1 cellular context compared by ENCODE assay signal in the genomic region with DNA sequence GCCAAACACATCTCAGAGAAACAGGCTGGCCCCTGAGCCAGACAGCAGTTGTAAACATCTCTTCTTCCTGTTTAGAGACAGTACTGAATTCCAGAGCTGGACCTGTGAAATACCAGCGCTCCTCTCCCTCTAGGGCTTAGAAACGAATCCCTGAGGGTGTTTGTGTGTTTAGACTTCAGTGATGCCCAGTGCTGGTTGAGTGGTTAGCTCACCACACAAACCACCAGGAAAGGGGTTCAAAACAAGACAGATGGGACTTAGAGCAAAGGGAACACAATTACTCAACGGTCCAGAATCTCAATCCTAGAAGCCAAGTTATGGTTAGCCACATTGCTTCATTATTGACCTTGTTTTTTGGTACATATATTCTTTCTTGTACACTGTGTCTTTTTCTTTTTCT.
TF ChIP-seq lines count a peak whose summit lies in the region.

No MANE protein-coding gene starts in this region.

TF ChIP-seq in GM12878, 131 proteins besides CTCF, POLR2A, EP300 and RAD21 (continued from another document and continues in another):
- TF ChIP-seq, protein P1, sequence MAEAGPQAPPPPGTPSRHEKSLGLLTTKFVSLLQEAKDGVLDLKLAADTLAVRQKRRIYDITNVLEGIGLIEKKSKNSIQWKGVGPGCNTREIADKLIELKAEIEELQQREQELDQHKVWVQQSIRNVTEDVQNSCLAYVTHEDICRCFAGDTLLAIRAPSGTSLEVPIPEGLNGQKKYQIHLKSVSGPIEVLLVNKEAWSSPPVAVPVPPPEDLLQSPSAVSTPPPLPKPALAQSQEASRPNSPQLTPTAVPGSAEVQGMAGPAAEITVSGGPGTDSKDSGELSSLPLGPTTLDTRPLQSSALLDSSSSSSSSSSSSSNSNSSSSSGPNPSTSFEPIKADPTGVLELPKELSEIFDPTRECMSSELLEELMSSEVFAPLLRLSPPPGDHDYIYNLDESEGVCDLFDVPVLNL (IDR thresholded peaks at IDR 0.05; ENCODE audit: low read depth, low read length): no peak
- TF ChIP-seq NR2C1 (IDR thresholded peaks at IDR 0.05): no peak
- no peak for TF ChIP-seq WRNIP1 (IDR thresholded peaks at IDR 0.05; ENCODE audit: borderline replicate concordance, low read depth, low read length)
- no peak for TF ChIP-seq POU2F2 (IDR thresholded peaks at IDR 0.05; ENCODE audit: borderline replicate concordance, low read depth, low read length)
- TF ChIP-seq MTA2 (IDR thresholded peaks at IDR 0.05; ENCODE audit: low read depth): peak; percentile 68
- no peak for TF ChIP-seq NBN (IDR thresholded peaks at IDR 0.05)
- TF ChIP-seq TARDBP (IDR thresholded peaks at IDR 0.05; ENCODE audit: borderline replicate concordance): no peak
- TF ChIP-seq, protein P2, sequence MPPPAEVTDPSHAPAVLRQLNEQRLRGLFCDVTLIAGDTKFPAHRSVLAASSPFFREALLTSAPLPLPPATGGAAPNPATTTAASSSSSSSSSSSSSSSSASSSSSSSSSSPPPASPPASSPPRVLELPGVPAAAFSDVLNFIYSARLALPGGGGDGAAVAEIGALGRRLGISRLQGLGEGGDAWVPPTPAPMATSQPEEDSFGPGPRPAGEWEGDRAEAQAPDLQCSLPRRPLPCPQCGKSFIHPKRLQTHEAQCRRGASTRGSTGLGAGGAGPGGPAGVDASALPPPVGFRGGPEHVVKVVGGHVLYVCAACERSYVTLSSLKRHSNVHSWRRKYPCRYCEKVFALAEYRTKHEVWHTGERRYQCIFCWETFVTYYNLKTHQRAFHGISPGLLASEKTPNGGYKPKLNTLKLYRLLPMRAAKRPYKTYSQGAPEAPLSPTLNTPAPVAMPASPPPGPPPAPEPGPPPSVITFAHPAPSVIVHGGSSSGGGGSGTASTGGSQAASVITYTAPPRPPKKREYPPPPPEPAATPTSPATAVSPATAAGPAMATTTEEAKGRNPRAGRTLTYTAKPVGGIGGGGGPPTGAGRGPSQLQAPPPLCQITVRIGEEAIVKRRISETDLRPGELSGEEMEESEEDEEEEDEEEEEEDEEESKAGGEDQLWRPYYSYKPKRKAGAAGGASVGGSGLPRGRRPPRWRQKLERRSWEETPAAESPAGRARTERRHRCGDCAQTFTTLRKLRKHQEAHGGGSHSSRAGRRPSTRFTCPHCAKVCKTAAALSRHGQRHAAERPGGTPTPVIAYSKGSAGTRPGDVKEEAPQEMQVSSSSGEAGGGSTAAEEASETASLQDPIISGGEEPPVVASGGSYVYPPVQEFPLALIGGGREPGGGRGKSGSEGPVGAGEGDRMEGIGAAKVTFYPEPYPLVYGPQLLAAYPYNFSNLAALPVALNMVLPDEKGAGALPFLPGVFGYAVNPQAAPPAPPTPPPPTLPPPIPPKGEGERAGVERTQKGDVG (CRISPR knock-in tag; IDR thresholded peaks at IDR 0.05): no peak
- TF ChIP-seq, protein P3, sequence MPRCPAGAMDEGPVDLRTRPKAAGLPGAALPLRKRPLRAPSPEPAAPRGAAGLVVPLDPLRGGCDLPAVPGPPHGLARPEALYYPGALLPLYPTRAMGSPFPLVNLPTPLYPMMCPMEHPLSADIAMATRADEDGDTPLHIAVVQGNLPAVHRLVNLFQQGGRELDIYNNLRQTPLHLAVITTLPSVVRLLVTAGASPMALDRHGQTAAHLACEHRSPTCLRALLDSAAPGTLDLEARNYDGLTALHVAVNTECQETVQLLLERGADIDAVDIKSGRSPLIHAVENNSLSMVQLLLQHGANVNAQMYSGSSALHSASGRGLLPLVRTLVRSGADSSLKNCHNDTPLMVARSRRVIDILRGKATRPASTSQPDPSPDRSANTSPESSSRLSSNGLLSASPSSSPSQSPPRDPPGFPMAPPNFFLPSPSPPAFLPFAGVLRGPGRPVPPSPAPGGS (IDR thresholded peaks at IDR 0.05; ENCODE audit: borderline replicate concordance, insufficient read depth, low read depth, low read length, poor library complexity, severe bottlenecking): peak; percentile 49
- TF ChIP-seq ZSCAN29 (IDR thresholded peaks at IDR 0.05): no peak
- peak; percentile 28; the same call in 1 of the 2 replicates for TF ChIP-seq JUNB (IDR thresholded peaks at IDR 0.05)
- TF ChIP-seq SP1 (IDR thresholded peaks at IDR 0.05; ENCODE audit: low read depth, low read length): peak; percentile 32
- TF ChIP-seq SMC3 (IDR thresholded peaks at IDR 0.05; ENCODE audit: borderline replicate concordance, low read length): peak; percentile 34; the same call in 1 of the 2 replicates
- peak; percentile 98 for TF ChIP-seq RUNX3 (IDR thresholded peaks at IDR 0.05; ENCODE audit: low read length)
- TF ChIP-seq TAF1 (IDR thresholded peaks at IDR 0.05; ENCODE audit: borderline replicate concordance, low read depth, low read length): no peak
- TF ChIP-seq, protein P4, sequence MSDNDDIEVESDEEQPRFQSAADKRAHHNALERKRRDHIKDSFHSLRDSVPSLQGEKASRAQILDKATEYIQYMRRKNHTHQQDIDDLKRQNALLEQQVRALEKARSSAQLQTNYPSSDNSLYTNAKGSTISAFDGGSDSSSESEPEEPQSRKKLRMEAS (IDR thresholded peaks at IDR 0.05; ENCODE audit: low read depth, low read length): no peak
- TF ChIP-seq, protein P5, sequence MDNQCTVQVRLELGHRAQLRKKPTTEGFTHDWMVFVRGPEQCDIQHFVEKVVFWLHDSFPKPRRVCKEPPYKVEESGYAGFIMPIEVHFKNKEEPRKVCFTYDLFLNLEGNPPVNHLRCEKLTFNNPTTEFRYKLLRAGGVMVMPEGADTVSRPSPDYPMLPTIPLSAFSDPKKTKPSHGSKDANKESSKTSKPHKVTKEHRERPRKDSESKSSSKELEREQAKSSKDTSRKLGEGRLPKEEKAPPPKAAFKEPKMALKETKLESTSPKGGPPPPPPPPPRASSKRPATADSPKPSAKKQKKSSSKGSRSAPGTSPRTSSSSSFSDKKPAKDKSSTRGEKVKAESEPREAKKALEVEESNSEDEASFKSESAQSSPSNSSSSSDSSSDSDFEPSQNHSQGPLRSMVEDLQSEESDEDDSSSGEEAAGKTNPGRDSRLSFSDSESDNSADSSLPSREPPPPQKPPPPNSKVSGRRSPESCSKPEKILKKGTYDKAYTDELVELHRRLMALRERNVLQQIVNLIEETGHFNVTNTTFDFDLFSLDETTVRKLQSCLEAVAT (IDR thresholded peaks at IDR 0.05): no peak
- no peak for TF ChIP-seq SIX5 (IDR thresholded peaks at IDR 0.05; ENCODE audit: low read depth, low read length, severe bottlenecking)
- TF ChIP-seq NR2F1 (conservative IDR thresholded peaks at IDR 0.05): 0 out of 2 replicates have a peak, but pooled peaks have one; percentile 10
- no peak for TF ChIP-seq SRF (IDR thresholded peaks at IDR 0.05; ENCODE audit: low read depth in 2 of 2, low read length in 2 of 2)
- TF ChIP-seq ZNF622 (IDR thresholded peaks at IDR 0.05): no peak
- TF ChIP-seq DPF2 (IDR thresholded peaks at IDR 0.05): peak; percentile 46; the same call in 1 of the 2 replicates
- peak; percentile 17; the same call in 1 of the 2 replicates for TF ChIP-seq ZNF217 (IDR thresholded peaks at IDR 0.05)
- TF ChIP-seq, protein P6, sequence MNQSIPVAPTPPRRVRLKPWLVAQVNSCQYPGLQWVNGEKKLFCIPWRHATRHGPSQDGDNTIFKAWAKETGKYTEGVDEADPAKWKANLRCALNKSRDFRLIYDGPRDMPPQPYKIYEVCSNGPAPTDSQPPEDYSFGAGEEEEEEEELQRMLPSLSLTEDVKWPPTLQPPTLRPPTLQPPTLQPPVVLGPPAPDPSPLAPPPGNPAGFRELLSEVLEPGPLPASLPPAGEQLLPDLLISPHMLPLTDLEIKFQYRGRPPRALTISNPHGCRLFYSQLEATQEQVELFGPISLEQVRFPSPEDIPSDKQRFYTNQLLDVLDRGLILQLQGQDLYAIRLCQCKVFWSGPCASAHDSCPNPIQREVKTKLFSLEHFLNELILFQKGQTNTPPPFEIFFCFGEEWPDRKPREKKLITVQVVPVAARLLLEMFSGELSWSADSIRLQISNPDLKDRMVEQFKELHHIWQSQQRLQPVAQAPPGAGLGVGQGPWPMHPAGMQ (IDR thresholded peaks at IDR 0.05; ENCODE audit: borderline replicate concordance): no peak
- peak; percentile 86 for TF ChIP-seq NFIC (IDR thresholded peaks at IDR 0.05; ENCODE audit: low read depth, low read length)
- TF ChIP-seq RELA (IDR thresholded peaks at IDR 0.05; ENCODE audit: borderline replicate concordance, partially characterized antibody): no peak
- TF ChIP-seq CBX5 (IDR thresholded peaks at IDR 0.05; ENCODE audit: low read depth): peak; percentile 61
- peak; percentile 62; the same call in 1 of the 2 replicates for TF ChIP-seq ZBED1 (IDR thresholded peaks at IDR 0.05; ENCODE audit: borderline replicate concordance)
- TF ChIP-seq, protein P7, sequence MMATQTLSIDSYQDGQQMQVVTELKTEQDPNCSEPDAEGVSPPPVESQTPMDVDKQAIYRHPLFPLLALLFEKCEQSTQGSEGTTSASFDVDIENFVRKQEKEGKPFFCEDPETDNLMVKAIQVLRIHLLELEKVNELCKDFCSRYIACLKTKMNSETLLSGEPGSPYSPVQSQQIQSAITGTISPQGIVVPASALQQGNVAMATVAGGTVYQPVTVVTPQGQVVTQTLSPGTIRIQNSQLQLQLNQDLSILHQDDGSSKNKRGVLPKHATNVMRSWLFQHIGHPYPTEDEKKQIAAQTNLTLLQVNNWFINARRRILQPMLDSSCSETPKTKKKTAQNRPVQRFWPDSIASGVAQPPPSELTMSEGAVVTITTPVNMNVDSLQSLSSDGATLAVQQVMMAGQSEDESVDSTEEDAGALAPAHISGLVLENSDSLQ (IDR thresholded peaks at IDR 0.05): no peak
- 0 out of 2 replicates have a peak, but pooled peaks have one; percentile 28 for TF ChIP-seq MEF2A (IDR thresholded peaks at IDR 0.05; ENCODE audit: insufficient read depth, low read depth, low read length)
- TF ChIP-seq TCF3 (IDR thresholded peaks at IDR 0.05; ENCODE audit: borderline replicate concordance, insufficient read depth, low read depth, low read length): 0 out of 2 replicates have a peak, but pooled peaks have one; percentile 55
- TF ChIP-seq IRF4 (IDR thresholded peaks at IDR 0.05; ENCODE audit: low read depth, low read length): 0 out of 2 replicates have a peak, but pooled peaks have one; percentile 28
- peak; percentile 71 for TF ChIP-seq BCL11A (IDR thresholded peaks at IDR 0.05; ENCODE audit: low read depth, low read length)
- no peak for TF ChIP-seq NFYA (IDR thresholded peaks at IDR 0.05; ENCODE audit: borderline replicate concordance, low read depth, low read length)
- peak; percentile 88 for TF ChIP-seq EED (IDR thresholded peaks at IDR 0.05; ENCODE audit: low read depth)
- TF ChIP-seq, protein P8, sequence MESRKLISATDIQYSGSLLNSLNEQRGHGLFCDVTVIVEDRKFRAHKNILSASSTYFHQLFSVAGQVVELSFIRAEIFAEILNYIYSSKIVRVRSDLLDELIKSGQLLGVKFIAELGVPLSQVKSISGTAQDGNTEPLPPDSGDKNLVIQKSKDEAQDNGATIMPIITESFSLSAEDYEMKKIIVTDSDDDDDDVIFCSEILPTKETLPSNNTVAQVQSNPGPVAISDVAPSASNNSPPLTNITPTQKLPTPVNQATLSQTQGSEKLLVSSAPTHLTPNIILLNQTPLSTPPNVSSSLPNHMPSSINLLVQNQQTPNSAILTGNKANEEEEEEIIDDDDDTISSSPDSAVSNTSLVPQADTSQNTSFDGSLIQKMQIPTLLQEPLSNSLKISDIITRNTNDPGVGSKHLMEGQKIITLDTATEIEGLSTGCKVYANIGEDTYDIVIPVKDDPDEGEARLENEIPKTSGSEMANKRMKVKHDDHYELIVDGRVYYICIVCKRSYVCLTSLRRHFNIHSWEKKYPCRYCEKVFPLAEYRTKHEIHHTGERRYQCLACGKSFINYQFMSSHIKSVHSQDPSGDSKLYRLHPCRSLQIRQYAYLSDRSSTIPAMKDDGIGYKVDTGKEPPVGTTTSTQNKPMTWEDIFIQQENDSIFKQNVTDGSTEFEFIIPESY (IDR thresholded peaks at IDR 0.05): no peak
- TF ChIP-seq, protein P9, sequence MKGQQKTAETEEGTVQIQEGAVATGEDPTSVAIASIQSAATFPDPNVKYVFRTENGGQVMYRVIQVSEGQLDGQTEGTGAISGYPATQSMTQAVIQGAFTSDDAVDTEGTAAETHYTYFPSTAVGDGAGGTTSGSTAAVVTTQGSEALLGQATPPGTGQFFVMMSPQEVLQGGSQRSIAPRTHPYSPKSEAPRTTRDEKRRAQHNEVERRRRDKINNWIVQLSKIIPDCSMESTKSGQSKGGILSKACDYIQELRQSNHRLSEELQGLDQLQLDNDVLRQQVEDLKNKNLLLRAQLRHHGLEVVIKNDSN (IDR thresholded peaks at IDR 0.05; ENCODE audit: borderline replicate concordance, extremely low read length, insufficient read depth, low read depth, low read length): no peak
- TF ChIP-seq, protein P10, sequence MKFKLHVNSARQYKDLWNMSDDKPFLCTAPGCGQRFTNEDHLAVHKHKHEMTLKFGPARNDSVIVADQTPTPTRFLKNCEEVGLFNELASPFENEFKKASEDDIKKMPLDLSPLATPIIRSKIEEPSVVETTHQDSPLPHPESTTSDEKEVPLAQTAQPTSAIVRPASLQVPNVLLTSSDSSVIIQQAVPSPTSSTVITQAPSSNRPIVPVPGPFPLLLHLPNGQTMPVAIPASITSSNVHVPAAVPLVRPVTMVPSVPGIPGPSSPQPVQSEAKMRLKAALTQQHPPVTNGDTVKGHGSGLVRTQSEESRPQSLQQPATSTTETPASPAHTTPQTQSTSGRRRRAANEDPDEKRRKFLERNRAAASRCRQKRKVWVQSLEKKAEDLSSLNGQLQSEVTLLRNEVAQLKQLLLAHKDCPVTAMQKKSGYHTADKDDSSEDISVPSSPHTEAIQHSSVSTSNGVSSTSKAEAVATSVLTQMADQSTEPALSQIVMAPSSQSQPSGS (IDR thresholded peaks at IDR 0.05; ENCODE audit: low read length): peak; percentile 67
- TF ChIP-seq BMI1 (IDR thresholded peaks at IDR 0.05; ENCODE audit: borderline replicate concordance): no peak
- TF ChIP-seq MEF2B (IDR thresholded peaks at IDR 0.05; ENCODE audit: partially characterized antibody, poor library complexity, severe bottlenecking): peak; percentile 90
- no peak for TF ChIP-seq RCOR1 (conservative IDR thresholded peaks at IDR 0.05; ENCODE audit: low read depth, low read length)
- TF ChIP-seq BHLHE40 (IDR thresholded peaks at IDR 0.05; ENCODE audit: borderline replicate concordance in 1 of 2, low read depth in 2 of 2, low read length in 1 of 2): 0 out of 4 replicates have a peak, but pooled peaks of 1 of the 2 experiments have one; percentile 19
- TF ChIP-seq, protein P11, sequence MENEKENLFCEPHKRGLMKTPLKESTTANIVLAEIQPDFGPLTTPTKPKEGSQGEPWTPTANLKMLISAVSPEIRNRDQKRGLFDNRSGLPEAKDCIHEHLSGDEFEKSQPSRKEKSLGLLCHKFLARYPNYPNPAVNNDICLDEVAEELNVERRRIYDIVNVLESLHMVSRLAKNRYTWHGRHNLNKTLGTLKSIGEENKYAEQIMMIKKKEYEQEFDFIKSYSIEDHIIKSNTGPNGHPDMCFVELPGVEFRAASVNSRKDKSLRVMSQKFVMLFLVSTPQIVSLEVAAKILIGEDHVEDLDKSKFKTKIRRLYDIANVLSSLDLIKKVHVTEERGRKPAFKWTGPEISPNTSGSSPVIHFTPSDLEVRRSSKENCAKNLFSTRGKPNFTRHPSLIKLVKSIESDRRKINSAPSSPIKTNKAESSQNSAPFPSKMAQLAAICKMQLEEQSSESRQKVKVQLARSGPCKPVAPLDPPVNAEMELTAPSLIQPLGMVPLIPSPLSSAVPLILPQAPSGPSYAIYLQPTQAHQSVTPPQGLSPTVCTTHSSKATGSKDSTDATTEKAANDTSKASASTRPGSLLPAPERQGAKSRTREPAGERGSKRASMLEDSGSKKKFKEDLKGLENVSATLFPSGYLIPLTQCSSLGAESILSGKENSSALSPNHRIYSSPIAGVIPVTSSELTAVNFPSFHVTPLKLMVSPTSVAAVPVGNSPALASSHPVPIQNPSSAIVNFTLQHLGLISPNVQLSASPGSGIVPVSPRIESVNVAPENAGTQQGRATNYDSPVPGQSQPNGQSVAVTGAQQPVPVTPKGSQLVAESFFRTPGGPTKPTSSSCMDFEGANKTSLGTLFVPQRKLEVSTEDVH (IDR thresholded peaks at IDR 0.05; ENCODE audit: low read depth, partially characterized antibody): no peak
- no peak for TF ChIP-seq RFX5 (IDR thresholded peaks at IDR 0.05; ENCODE audit: low read depth, low read length)
